In the genomic region with DNA sequence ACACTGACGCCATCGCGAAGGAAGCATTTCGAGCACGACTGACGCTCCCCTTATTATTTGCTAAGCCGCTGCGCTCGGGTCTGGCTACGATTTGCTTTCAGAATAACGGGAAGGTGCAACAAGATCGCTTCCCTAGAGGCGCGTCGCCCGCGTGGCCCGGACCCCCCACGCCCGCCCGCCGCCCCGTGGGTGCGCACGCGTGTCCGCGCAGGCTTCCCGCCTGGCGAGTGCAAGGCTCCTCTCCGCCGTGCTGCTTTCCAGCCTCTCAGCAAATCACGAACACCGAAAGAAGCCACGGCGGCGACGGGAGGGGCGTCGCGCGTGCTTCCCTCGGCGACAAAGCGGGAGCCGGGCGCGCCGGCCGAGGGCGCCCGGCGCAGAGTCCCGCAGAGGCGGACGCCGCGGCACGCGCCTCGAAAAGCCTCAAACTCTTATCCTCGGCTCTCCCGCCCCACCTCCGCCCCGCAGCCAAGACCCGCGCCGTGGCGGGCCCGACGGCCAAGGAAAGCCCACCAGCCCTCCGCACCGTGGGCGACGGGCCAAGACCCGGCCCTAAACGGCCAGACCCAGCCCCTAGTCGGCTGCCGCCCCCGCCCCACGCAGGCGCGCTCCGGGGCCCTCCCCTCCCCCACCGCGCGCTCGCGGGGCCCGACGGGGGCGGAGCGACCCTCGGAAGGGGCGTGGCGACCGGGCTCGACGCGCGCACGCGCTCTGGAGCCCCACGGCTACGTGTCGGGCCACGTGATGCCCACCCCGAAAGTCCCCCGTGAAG, we compare ENCODE assay signal across 8 cellular contexts. TPM values are rescaled to one million over a fixed set of nuclear protein-coding genes. Genes with fewer than 3 reads are reported as not detected.
DNase-seq lines count a peak whose midpoint lies in the region; ATAC-seq and TF ChIP-seq lines count a peak whose summit lies in the region.

No MANE protein-coding gene starts in this region.

- CTCF ChIA-PET in Panc1 (lab: Charles Lee) = no interaction called here

- ATAC-seq in GM19397 (IDR thresholded peaks at IDR 0.05; ENCODE audit: unreplicated experiment) (peak; percentile 52), HG03521 (IDR thresholded peaks at IDR 0.05; ENCODE audit: unreplicated experiment) (peak; percentile 47), Panc1 (peak; percentile 79)
- ATAC-seq in naive thymus-derived CD8-positive, alpha-beta T cell = peak; percentile 53 to 67
- peak; percentile 80 for ATAC-seq in stimulated activated memory B cell treated with anti-CD40 and anti-IgM and Interleukin-4, amounts not matched to agents 10 μg/mL and 1 μg/mL and 100 μg/mL, for 72 hours

- H3K9me3 Mint-ChIP-seq in activated T-helper 2 cell treated with anti-CD3 and anti-CD28 coated beads, Interferon-gamma antibody, Interleukin-2, Interleukin-4, amounts not matched to agents 10 μg/mL and 5 μg/mL and 100 μg/mL, durations not matched to agents 14 hours and 24 hours and 36 hours = no peaks in the 10 kb centered on the region
- H3K9me3 Mint-ChIP-seq in naive thymus-derived CD8-positive, alpha-beta T cell = no peaks in the 10 kb centered on the region
- H3K9me3 Mint-ChIP-seq in stimulated activated memory B cell treated with anti-CD40 and anti-IgM and Interleukin-4, amounts not matched to agents 10 μg/mL and 1 μg/mL and 100 μg/mL, for 72 hours = no peaks in the 10 kb centered on the region

- H3K9me3 ChIP-seq in Panc1 (ENCODE audit: control insufficient read depth, insufficient read depth, low read depth, low read length) = no peaks in the 10 kb centered on the region

- TF ChIP-seq CTCF in Panc1 (IDR thresholded peaks at IDR 0.05) (no peak), fibroblast of mammary gland (conservative IDR thresholded peaks at IDR 0.05; ENCODE audit: control insufficient read depth, insufficient read depth, low read depth, low read length) (no peak)

- H3K27me3 ChIP-seq in Panc1 (ENCODE audit: control insufficient read depth, insufficient read depth, low read length) = no peaks in the 10 kb centered on the region

- peak overlapping the region; percentile 96 for H3K27ac ChIP-seq in Panc1 (ENCODE audit: low read length)

- no peaks in the 10 kb centered on the region; the same call in 1 of the 2 replicates for H3K36me3 ChIP-seq in Panc1 (ENCODE audit: control insufficient read depth, insufficient read depth, low read length)

- no TSS peak for BruUV-seq in Panc1 (replicated peaks; lab: Mats Ljungman, UMichigan)

- DNase-seq in COR-L47 (lab: John Stamatoyannopoulos, UW) = peak; percentile 51
- no peak for DNase-seq in Panc1 (ENCODE audit: low read depth, low spot score)
- DNase-seq in activated T-helper 2 cell treated with anti-CD3 and anti-CD28 coated beads, Interferon-gamma antibody, Interleukin-2, Interleukin-4, amounts not matched to agents 10 μg/mL and 5 μg/mL and 100 μg/mL, durations not matched to agents 14 hours and 24 hours and 36 hours (ENCODE audit: low spot score) = peak; percentile 86
- peak; percentile 89 for DNase-seq in fibroblast of mammary gland (ENCODE audit: low read depth)
- peak; percentile 87 to 96 (median 94) for DNase-seq in naive thymus-derived CD8-positive, alpha-beta T cell

- POLR2A ChIA-PET in Panc1 (lab: Charles Lee) = no interaction called here
- POLR2A ChIA-PET in naive thymus-derived CD8-positive, alpha-beta T cell (lab: Charles Lee) = no interaction called here

- H3K27ac Mint-ChIP-seq in activated T-helper 2 cell treated with anti-CD3 and anti-CD28 coated beads, Interferon-gamma antibody, Interleukin-2, Interleukin-4, amounts not matched to agents 10 μg/mL and 5 μg/mL and 100 μg/mL, durations not matched to agents 14 hours and 24 hours and 36 hours = peak overlapping the region; percentile 91
- H3K27ac Mint-ChIP-seq in naive thymus-derived CD8-positive, alpha-beta T cell = peak overlapping the region; percentile 86 to 98 (median 95)
- peak overlapping the region; percentile 89 for H3K27ac Mint-ChIP-seq in stimulated activated memory B cell treated with anti-CD40 and anti-IgM and Interleukin-4, amounts not matched to agents 10 μg/mL and 1 μg/mL and 100 μg/mL, for 72 hours

- H3K4me3 ChIP-seq in Panc1 (ENCODE audit: low read depth in 2 of 2, low read length in 2 of 2) = peak overlapping the region; percentile 71 to 95
- peak overlapping the region; percentile 77 for H3K4me3 ChIP-seq in fibroblast of mammary gland (ENCODE audit: control insufficient read depth, low read depth, low read length)

- H3K27me3 Mint-ChIP-seq in activated T-helper 2 cell treated with anti-CD3 and anti-CD28 coated beads, Interferon-gamma antibody, Interleukin-2, Interleukin-4, amounts not matched to agents 10 μg/mL and 5 μg/mL and 100 μg/mL, durations not matched to agents 14 hours and 24 hours and 36 hours (ENCODE audit: low read depth) = peaks cover 16% of the 10 kb centered on the region
- peaks cover 0 to 8% (median 0%) of the 10 kb centered on the region in 5 donors for H3K27me3 Mint-ChIP-seq in naive thymus-derived CD8-positive, alpha-beta T cell
- H3K27me3 Mint-ChIP-seq in stimulated activated memory B cell treated with anti-CD40 and anti-IgM and Interleukin-4, amounts not matched to agents 10 μg/mL and 1 μg/mL and 100 μg/mL, for 72 hours = no peaks in the 10 kb centered on the region

- in situ Hi-C loops in Panc1 (cut with HindIII; ENCODE audit: low pct_unique_long_range_greater_than_20kb, low sequenced_read_pairs) = no loop called here

- peaks cover 28% of the 10 kb centered on the region for H3K4me1 ChIP-seq in Panc1 (ENCODE audit: control insufficient read depth, insufficient read depth, low read length)

- H3K4me1 Mint-ChIP-seq in activated T-helper 2 cell treated with anti-CD3 and anti-CD28 coated beads, Interferon-gamma antibody, Interleukin-2, Interleukin-4, amounts not matched to agents 10 μg/mL and 5 μg/mL and 100 μg/mL, durations not matched to agents 14 hours and 24 hours and 36 hours (ENCODE audit: low read depth) = peaks cover 29% of the 10 kb centered on the region
- peaks cover 17 to 36% (median 27%) of the 10 kb centered on the region in 4 donors for H3K4me1 Mint-ChIP-seq in naive thymus-derived CD8-positive, alpha-beta T cell
- peaks cover 32% of the 10 kb centered on the region for H3K4me1 Mint-ChIP-seq in stimulated activated memory B cell treated with anti-CD40 and anti-IgM and Interleukin-4, amounts not matched to agents 10 μg/mL and 1 μg/mL and 100 μg/mL, for 72 hours

- peak overlapping the region; percentile 87 for H3K4me3 Mint-ChIP-seq in activated T-helper 2 cell treated with anti-CD3 and anti-CD28 coated beads, Interferon-gamma antibody, Interleukin-2, Interleukin-4, amounts not matched to agents 10 μg/mL and 5 μg/mL and 100 μg/mL, durations not matched to agents 14 hours and 24 hours and 36 hours (ENCODE audit: low read depth)
- peak overlapping the region; percentile 82 to 95 (median 90) for H3K4me3 Mint-ChIP-seq in naive thymus-derived CD8-positive, alpha-beta T cell
- H3K4me3 Mint-ChIP-seq in stimulated activated memory B cell treated with anti-CD40 and anti-IgM and Interleukin-4, amounts not matched to agents 10 μg/mL and 1 μg/mL and 100 μg/mL, for 72 hours = peak overlapping the region; percentile 85

- intact Hi-C loops in Panc1 (cut with micrococcal nuclease; ENCODE audit: unreplicated experiment) = loop anchor here (10.0 kb wide), 1 partner anchor 1489 kb away; no protein-coding TSS in a partner anchor
- intact Hi-C loops in activated T-helper 2 cell treated with anti-CD3 and anti-CD28 coated beads, Interferon-gamma antibody, Interleukin-2, Interleukin-4, amounts not matched to agents 10 μg/mL and 5 μg/mL and 100 μg/mL, durations not matched to agents 14 hours and 24 hours and 36 hours (cut with micrococcal nuclease) = loop anchor here (5.0 kb wide), 1 partner anchor 686 kb away; a partner anchor contains a TSS

- H3K36me3 Mint-ChIP-seq in activated T-helper 2 cell treated with anti-CD3 and anti-CD28 coated beads, Interferon-gamma antibody, Interleukin-2, Interleukin-4, amounts not matched to agents 10 μg/mL and 5 μg/mL and 100 μg/mL, durations not matched to agents 14 hours and 24 hours and 36 hours (ENCODE audit: low read depth) = no peaks in the 10 kb centered on the region
- no peaks in the 10 kb centered on the region for H3K36me3 Mint-ChIP-seq in naive thymus-derived CD8-positive, alpha-beta T cell
- H3K36me3 Mint-ChIP-seq in stimulated activated memory B cell treated with anti-CD40 and anti-IgM and Interleukin-4, amounts not matched to agents 10 μg/mL and 1 μg/mL and 100 μg/mL, for 72 hours = no peaks in the 10 kb centered on the region

RNA-seq across cellular contexts. Expression of a gene that starts 1.0 kb away (rescaled TPM):
- total RNA-seq in Panc1 (2021; ENCODE audit: unreplicated experiment) = 176 TPM
- polyA plus RNA-seq in Panc1 (2012; ENCODE audit: insufficient read length) = 81.4 TPM
- 64.0 and 65.1 TPM in 2 replicates for total RNA-seq in activated T-helper 2 cell treated with anti-CD3 and anti-CD28 coated beads, Interferon-gamma antibody, Interleukin-2, Interleukin-4, amounts not matched to agents 10 μg/mL and 5 μg/mL and 100 μg/mL, durations not matched to agents 14 hours and 24 hours and 36 hours
- total RNA-seq in naive thymus-derived CD8-positive, alpha-beta T cell = 10 to 100 TPM; 64.0 to 65.7 TPM
- 10 to 100 TPM in 2 of 3 donors, 1 to 10 TPM in 1; 8.8 to 36.0 (median 29.6) TPM for polyA plus RNA-seq in naive thymus-derived CD8-positive, alpha-beta T cell
